1 cellular context compared by ENCODE assay signal in genomic region chr1:165375623-165376022, GRCh38.
TF ChIP-seq lines count a peak whose summit lies in the region.

No MANE protein-coding gene starts in this region.

TF ChIP-seq in WTC11, 78 proteins besides CTCF, POLR2A, EP300 and RAD21 (continued from another document):
- TF ChIP-seq ZNF512 (CRISPR knock-in tag; IDR thresholded peaks at IDR 0.05; ENCODE audit: borderline replicate concordance) (no peak), ZBTB21 (CRISPR knock-in tag; IDR thresholded peaks at IDR 0.05; ENCODE audit: borderline replicate concordance) (no peak), ATF6 (CRISPR knock-in tag; IDR thresholded peaks at IDR 0.05) (no peak), ZNF396 (CRISPR knock-in tag; IDR thresholded peaks at IDR 0.05; ENCODE audit: borderline replicate concordance) (no peak), SP1 (CRISPR knock-in tag; conservative IDR thresholded peaks at IDR 0.05) (no peak), KAT7 (CRISPR knock-in tag; IDR thresholded peaks at IDR 0.05; ENCODE audit: borderline replicate concordance) (no peak)
